ENCODE assay signal across 8 cellular contexts in the genomic region with DNA sequence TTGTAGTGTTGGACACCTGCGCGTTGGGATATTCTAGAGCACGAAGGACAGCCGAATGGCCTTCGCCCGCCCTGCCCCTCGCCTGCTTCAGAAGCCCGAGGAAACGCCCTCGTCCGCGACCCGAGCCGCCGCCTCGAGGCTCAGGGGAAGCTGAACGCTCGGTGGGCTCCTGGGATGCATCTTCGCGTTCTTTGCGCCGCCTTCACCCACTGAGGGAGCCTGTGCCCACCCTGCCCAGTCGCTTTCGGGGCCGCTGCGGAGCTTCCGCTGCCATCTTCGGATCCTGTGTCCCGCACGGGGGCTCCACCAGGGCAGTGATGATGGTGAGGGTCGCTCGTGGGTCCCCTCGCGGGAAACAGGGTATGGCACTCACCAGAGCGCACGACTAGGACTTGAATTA.
A peak's percentile ranks its signal among the peaks of the same experiment; 100 is the strongest.
DNase-seq lines count a peak whose midpoint lies in the region; ATAC-seq and TF ChIP-seq lines count a peak whose summit lies in the region.
"Not testable (repeated sequence)": the region's sequence is repeated elsewhere in the genome, so short reads cannot be mapped to it uniquely, and the experiment has no call there.

No MANE protein-coding gene starts in this region.

- H3K4me1 Mint-ChIP-seq in activated naive CD8-positive, alpha-beta T cell treated with anti-CD3 and anti-CD28 coated beads, Interleukin-2, amount 10 ng/mL, durations not matched to agents 7 days and 5 days; effector memory CD8-positive, alpha-beta T cell (ENCODE audit: low read depth in 2 of 2); immature natural killer cell: not testable (repeated sequence)

- intact Hi-C loops in upper lobe of right lung (cut with DNase I): not testable (repeated sequence)

- H3K9me3 Mint-ChIP-seq in activated naive CD8-positive, alpha-beta T cell treated with anti-CD3 and anti-CD28 coated beads, Interleukin-2, amount 10 ng/mL, durations not matched to agents 7 days and 5 days; effector memory CD8-positive, alpha-beta T cell; immature natural killer cell: not testable (repeated sequence)

- not testable (repeated sequence) for DNase-seq in GM06990 (ENCODE audit: extremely low read depth, insufficient read length); activated naive CD8-positive, alpha-beta T cell treated with anti-CD3 and anti-CD28 coated beads, Interleukin-2, amount 10 ng/mL, durations not matched to agents 7 days and 5 days; effector memory CD8-positive, alpha-beta T cell; immature natural killer cell; retinal pigment epithelial cell (ENCODE audit: low read depth); upper lobe of right lung
- DNase-seq in activated CD8-positive, alpha-beta memory T cell treated with anti-CD3 and anti-CD28 coated beads for 24 hours: peak; percentile 60

- not testable (repeated sequence) for H3K9ac ChIP-seq in OCI-LY1 (ENCODE audit: low read length)

- not testable (repeated sequence) for H3K27me3 Mint-ChIP-seq in activated naive CD8-positive, alpha-beta T cell treated with anti-CD3 and anti-CD28 coated beads, Interleukin-2, amount 10 ng/mL, durations not matched to agents 7 days and 5 days; immature natural killer cell (ENCODE audit: low read depth in 3 of 3)
- H3K27me3 Mint-ChIP-seq in effector memory CD8-positive, alpha-beta T cell: peaks cover 8 to 30% of the 10 kb centered on the region in 2 donors

- peak overlapping the region; percentile 48 for H3K4me3 Mint-ChIP-seq in activated naive CD8-positive, alpha-beta T cell treated with anti-CD3 and anti-CD28 coated beads, Interleukin-2, amount 10 ng/mL, durations not matched to agents 7 days and 5 days
- H3K4me3 Mint-ChIP-seq in effector memory CD8-positive, alpha-beta T cell: peak overlapping the region; percentile 46 to 58
- peak overlapping the region in 3 of 5 donors; percentile 12 to 55 (median 39) for H3K4me3 Mint-ChIP-seq in immature natural killer cell

- H3K36me3 Mint-ChIP-seq in activated naive CD8-positive, alpha-beta T cell treated with anti-CD3 and anti-CD28 coated beads, Interleukin-2, amount 10 ng/mL, durations not matched to agents 7 days and 5 days; effector memory CD8-positive, alpha-beta T cell (ENCODE audit: insufficient read depth); immature natural killer cell: not testable (repeated sequence)

- H3K27ac ChIP-seq in OCI-LY1 (ENCODE audit: low read depth, low read length, poor library complexity, severe bottlenecking); upper lobe of right lung: not testable (repeated sequence)

- not testable (repeated sequence) for H4K20me1 ChIP-seq in OCI-LY1 (ENCODE audit: insufficient read depth, low read length)

- H3K9me3 ChIP-seq in OCI-LY1 (ENCODE audit: low read length); upper lobe of right lung: not testable (repeated sequence)

- H3K27ac Mint-ChIP-seq in activated naive CD8-positive, alpha-beta T cell treated with anti-CD3 and anti-CD28 coated beads, Interleukin-2, amount 10 ng/mL, durations not matched to agents 7 days and 5 days; effector memory CD8-positive, alpha-beta T cell; immature natural killer cell: not testable (repeated sequence)

- POLR2A ChIA-PET in activated naive CD8-positive, alpha-beta T cell treated with anti-CD3 and anti-CD28 coated beads, Interleukin-2, amount 10 ng/mL, durations not matched to agents 7 days and 5 days (lab: Charles Lee): interaction anchor here (0.6 kb wide), 1 partner anchor 1346 kb away, joined by 3 read pairs; no protein-coding TSS in a partner anchor

- not testable (repeated sequence) for H3F3A ChIP-seq in OCI-LY1 (ENCODE audit: insufficient read depth, low read length)

- ATAC-seq in activated naive CD8-positive, alpha-beta T cell treated with anti-CD3 and anti-CD28 coated beads, Interleukin-2, amount 10 ng/mL, durations not matched to agents 7 days and 5 days (ENCODE audit: low read depth): peak; percentile 10
- peak; percentile 14 for ATAC-seq in effector memory CD8-positive, alpha-beta T cell (replicated peaks)
- not testable (repeated sequence) for ATAC-seq in upper lobe of right lung

- not testable (repeated sequence) for H3K4me2 ChIP-seq in OCI-LY1 (ENCODE audit: low read length)

- H2AFZ ChIP-seq in OCI-LY1 (ENCODE audit: low read length): not testable (repeated sequence)

- H3K9me2 ChIP-seq in OCI-LY1 (ENCODE audit: low read depth, low read length): not testable (repeated sequence)

- H3K36me3 ChIP-seq in GM06990 (ENCODE audit: control insufficient read depth, insufficient read depth, low read length); OCI-LY1 (ENCODE audit: insufficient read depth, low read length); upper lobe of right lung: not testable (repeated sequence)

- not testable (repeated sequence) for H3K79me2 ChIP-seq in OCI-LY1 (ENCODE audit: insufficient read depth, low read length)

- peak overlapping the region; percentile 22 for H3K4me3 ChIP-seq in GM06990 (replicated peaks; ENCODE audit: low read depth, low read length)
- peak overlapping the region; percentile 34 for H3K4me3 ChIP-seq in OCI-LY1 (ENCODE audit: low read depth, low read length, poor library complexity, severe bottlenecking)
- peak overlapping the region; percentile 17 for H3K4me3 ChIP-seq in retinal pigment epithelial cell (ENCODE audit: low read length)
- peak overlapping the region; percentile 26 for H3K4me3 ChIP-seq in upper lobe of right lung

- not testable (repeated sequence) for TF ChIP-seq CTCF in GM06990 (IDR thresholded peaks at IDR 0.05; ENCODE audit: insufficient read depth, low read length, poor library complexity, severe bottlenecking); OCI-LY1 (IDR thresholded peaks at IDR 0.05; ENCODE audit: low read length); retinal pigment epithelial cell (conservative IDR thresholded peaks at IDR 0.05; ENCODE audit: low read depth, low read length); upper lobe of right lung (IDR thresholded peaks at IDR 0.05)

- not testable (repeated sequence) for H3K4me1 ChIP-seq in OCI-LY1 (ENCODE audit: insufficient read depth, low read length, severe bottlenecking); upper lobe of right lung

- not testable (repeated sequence) for H3K27me3 ChIP-seq in GM06990 (replicated peaks; ENCODE audit: control insufficient read depth, insufficient read depth, low read length); OCI-LY1 (ENCODE audit: insufficient read depth, low read length); upper lobe of right lung
